In genomic region chr4:8167291-8167690, GRCh38 we compare ENCODE assay signal across 27 cellular contexts. TPM values are rescaled to one million over a fixed set of nuclear protein-coding genes. Genes with fewer than 3 reads are reported as not detected.
DNase-seq lines count a peak whose midpoint lies in the region; ATAC-seq and TF ChIP-seq lines count a peak whose summit lies in the region.
"Had no signal": no experiment of that assay in that cellular context is flagged by ENCODE, and none has a peak within 500 bp of the region (broad histone marks: within the 10 kb centered on the region; RNA-seq: fewer than 3 reads in every experiment).

No MANE protein-coding gene starts in this region.

- TF ChIP-seq CTCF in left ventricle myocardium inferior (IDR thresholded peaks at IDR 0.05; ENCODE audit: borderline replicate concordance) (no peak), adrenal gland (IDR thresholded peaks at IDR 0.05) (no peak), osteoblast (IDR thresholded peaks at IDR 0.05; ENCODE audit: extremely low read depth, low read depth, low read length) (no peak), WERI-Rb-1 (IDR thresholded peaks at IDR 0.05; ENCODE audit: low read depth, low read length) (no peak)

- DNase-seq in Right ventricle myocardium superior (no peak), left ventricle myocardium inferior (no peak), adrenal gland (peak in 1 of 7 donors; percentile 36), osteoblast (ENCODE audit: insufficient read length, low spot score, missing footprints) (peak; percentile 58), NCI-H128 (lab: John Stamatoyannopoulos, UW; ENCODE audit: unreplicated experiment) (no peak), islet precursor cell (no peak), WERI-Rb-1 (no peak)
- DNase-seq: activated CD4-positive, alpha-beta T cell treated with anti-CD3 and anti-CD28 coated beads for 4 hours; activated naive CD4-positive, alpha-beta T cell treated with Interleukin-2 at 50 U/mL for 16 hours; activated T-cell treated with anti-CD3 and anti-CD28 coated beads, Interleukin-2, amount 50 U/mL, for 4 hours; BE2C; Calu3; caudate nucleus; EL; GOT3; left cardiac atrium; NCI-H1105; NCI-H2081; NCI-H345; NCI-H82; PC-3; small intestine; stimulated activated naive CD4-positive, alpha-beta T cell had no signal

- intact Hi-C loops in Right ventricle myocardium superior (cut with DNase I) (loop anchor here (10.0 kb wide), 1 partner anchor 248 kb away; no protein-coding TSS in a partner anchor), left ventricle myocardium inferior (cut with micrococcal nuclease) (no loop called here), adrenal gland (cut with DNase I) (loop anchor here in 1 of 2 donors (10.0 kb wide), 1 partner anchor 258 kb away; no protein-coding TSS in a partner anchor)

- H3K27ac ChIP-seq in left ventricle myocardium inferior (replicated peaks) (no peak overlapping the region), adrenal gland (peak overlapping the region in 4 of 5 donors; percentile 9 to 83 (median 60)), osteoblast (ENCODE audit: low read depth, low read length) (no peak overlapping the region), WERI-Rb-1 (no peak overlapping the region)
- H3K27ac ChIP-seq: A549, SJSA1 had no signal

- H3K27me3 ChIP-seq in left ventricle myocardium inferior (ENCODE audit: low read depth) (peaks cover 5% of the 10 kb centered on the region), adrenal gland (no peaks in the 10 kb centered on the region), osteoblast (ENCODE audit: insufficient read depth, low read length) (peaks cover 21% of the 10 kb centered on the region), WERI-Rb-1 (ENCODE audit: insufficient read depth, low read depth, severe bottlenecking) (no peaks in the 10 kb centered on the region)
- H3K27me3 ChIP-seq: BE2C had no signal

- no peak overlapping the region for H3K4me2 ChIP-seq in osteoblast (ENCODE audit: insufficient read depth, low read length)
- H3K4me2 ChIP-seq: A549 had no signal

- 33 to 61% (median 52%) methylated on average over 2 of the region's 2 CpGs for WGBS in adrenal gland, 4 donors

- H3K36me3 ChIP-seq in left ventricle myocardium inferior, result no peaks in the 10 kb centered on the region
- no peaks in the 10 kb centered on the region for H3K36me3 ChIP-seq in adrenal gland (replicated peaks in 1 of 2)
- no peaks in the 10 kb centered on the region for H3K36me3 ChIP-seq in osteoblast (ENCODE audit: insufficient read depth, low read length)
- H3K36me3 ChIP-seq in WERI-Rb-1, result no peaks in the 10 kb centered on the region
- H3K36me3 ChIP-seq: BE2C, SJSA1 had no signal

- H4K20me1 ChIP-seq in osteoblast (ENCODE audit: insufficient read depth, low read length), result no peaks in the 10 kb centered on the region

- ATAC-seq in Right ventricle myocardium superior (ENCODE audit: poor library complexity) (peak; percentile 25), GM19463 (IDR thresholded peaks at IDR 0.05; ENCODE audit: unreplicated experiment) (no peak)
- ATAC-seq: A549; activated T-cell treated with anti-CD3 and anti-CD28 coated beads, Interleukin-2, amount 50 U/mL, for 4 hours; PC-3 had no signal

- peaks cover 11% of the 10 kb centered on the region for H3K9me3 ChIP-seq in left ventricle myocardium inferior (replicated peaks)
- no peaks in the 10 kb centered on the region for H3K9me3 ChIP-seq in adrenal gland (replicated peaks in 1 of 3)
- H3K9me3 ChIP-seq in osteoblast (ENCODE audit: low read depth, low read length), result peaks cover 6% of the 10 kb centered on the region
- H3K9me3 ChIP-seq in WERI-Rb-1 (ENCODE audit: severe bottlenecking), result peaks cover 11% of the 10 kb centered on the region
- H3K9me3 ChIP-seq: BE2C had no signal

- H2AFZ ChIP-seq in osteoblast (ENCODE audit: low read length), result no peak overlapping the region

- H3K4me3 ChIP-seq in left ventricle myocardium inferior, result no peak overlapping the region
- H3K4me3 ChIP-seq in adrenal gland, result no peak overlapping the region
- H3K4me3 ChIP-seq in osteoblast (ENCODE audit: insufficient read depth, low read length), result no peak overlapping the region
- no peak overlapping the region for H3K4me3 ChIP-seq in WERI-Rb-1 (ENCODE audit: low read depth, low read length)
- H3K4me3 ChIP-seq: A549, SJSA1 had no signal

- no peak for TF ChIP-seq POLR2A in adrenal gland (IDR thresholded peaks at IDR 0.05)

- H3K4me1 ChIP-seq in left ventricle myocardium inferior, result peaks cover 18% of the 10 kb centered on the region
- no peaks in the 10 kb centered on the region for H3K4me1 ChIP-seq in adrenal gland (replicated peaks in 1 of 2)
- no peaks in the 10 kb centered on the region for H3K4me1 ChIP-seq in osteoblast (ENCODE audit: insufficient read depth, low read length)
- H3K4me1 ChIP-seq: A549, BE2C, SJSA1 had no signal

- no peaks in the 10 kb centered on the region for H3K79me2 ChIP-seq in osteoblast (ENCODE audit: insufficient read depth, low read length)

RNA-seq across cellular contexts. Expression of gene ABLIM2, which starts 8.7 kb away (rescaled TPM):
- total RNA-seq in Right ventricle myocardium superior (26.8 TPM), left ventricle myocardium inferior (43.5 TPM), adrenal gland (10 to 100 TPM in 7 of 8 donors, 1 to 10 TPM in 1; 9.9 to 31.2 (median 17.6) TPM), osteoblast (0.29 and 0.36 TPM in 2 replicates)
- 10 to 100 TPM in 2 of 3 donors, 1 to 10 TPM in 1; 5.8 to 14.1 (median 10.5) TPM for polyA plus RNA-seq in adrenal gland

RNA-seq across cellular contexts. Expression of gene SH3TC1, which starts 31.8 kb away (rescaled TPM):
- total RNA-seq in Right ventricle myocardium superior (8.2 TPM), left ventricle myocardium inferior (13.6 TPM), adrenal gland (10 to 100 TPM; 17.2 to 58.7 (median 26.3) TPM), osteoblast (3.5 and 3.6 TPM in 2 replicates)
- 10 to 100 TPM in 2 of 3 donors, 1 to 10 TPM in 1; 1.5 to 28.0 (median 19.8) TPM for polyA plus RNA-seq in adrenal gland
- polyA plus RNA-seq: neural cell had no signal

Comparison
In these comparisons a context has a peak if more than half of its experiments do, and no peak if none do; other contexts are left out.
1. H3K27ac ChIP-seq: peak in adrenal gland (4 of 5); none in left ventricle myocardium inferior (single experiment), osteoblast (single experiment) and WERI-Rb-1 (single experiment).